In genomic region chr5:35089688-35090314, GRCh38 we compare ENCODE assay signal across 8 cellular contexts.
DNase-seq lines count a peak whose midpoint lies in the region; ATAC-seq and TF ChIP-seq lines count a peak whose summit lies in the region.

No MANE protein-coding gene starts in this region.

- DNase-seq in CD1c-positive myeloid dendritic cell (ENCODE audit: extremely low spot score) (peak; percentile 71), NCI-H1105 treated with DMSO at 0.1 percent for 48 hours (lab: John Stamatoyannopoulos, UW) (peak; percentile 28), T-helper 9 cell (peak; percentile 39), brain microvascular endothelial cell (peak; percentile 60), kidney tubule cell (ENCODE audit: low spot score) (peak; percentile 69), cortex of kidney (lab: John Stamatoyannopoulos, UW) (no peak)
- peak; percentile 40 for DNase-seq in stimulated activated CD4-positive, alpha-beta T cell treated with anti-CD3 and anti-CD28 coated beads, Interleukin-4, amount 100 ng/mL, for 1 hour

- no peaks in the 10 kb centered on the region for H3K27me3 ChIP-seq in brain microvascular endothelial cell (replicated peaks)

- no peak overlapping the region for H3K4me3 ChIP-seq in brain microvascular endothelial cell (ENCODE audit: low read depth, low read length)

- in situ Hi-C loops in brain microvascular endothelial cell (cut with HindIII; ENCODE audit: low pct_ligation_motif_present, low sequenced_read_pairs) = loop anchor here (25.0 kb wide), 1 partner anchor 98 kb away; no protein-coding TSS in a partner anchor

- no peaks in the 10 kb centered on the region for H3K36me3 ChIP-seq in brain microvascular endothelial cell (replicated peaks)

- TF ChIP-seq CTCF in brain microvascular endothelial cell (IDR thresholded peaks at IDR 0.05; ENCODE audit: low read depth, low read length, missing control alignments) = peak; percentile 88

- H3K27ac ChIP-seq in brain microvascular endothelial cell = no peak overlapping the region

- ATAC-seq in GM19395 (IDR thresholded peaks at IDR 0.05; ENCODE audit: unreplicated experiment) = peak; percentile 81
